ENCODE assay signal across 1 cellular context in the genomic region with DNA sequence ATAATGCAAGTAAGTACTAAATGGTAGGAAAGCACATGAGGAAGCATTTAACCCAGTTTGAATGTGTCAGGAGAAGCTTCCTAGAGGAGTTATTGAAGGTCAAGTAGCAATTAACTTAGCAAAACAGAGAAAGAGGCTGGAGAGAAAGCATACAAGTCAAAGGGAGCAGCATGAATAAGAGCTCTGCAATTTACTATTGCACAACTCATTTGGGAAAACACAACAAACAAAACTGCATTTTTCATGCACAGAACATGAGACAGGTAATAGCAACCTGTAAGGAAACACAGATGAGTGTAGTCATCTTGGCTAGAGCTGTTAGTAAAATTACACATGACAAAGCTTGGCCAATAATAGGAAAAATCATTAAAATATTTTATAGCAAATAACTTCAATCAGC.
TF ChIP-seq lines count a peak whose summit lies in the region.

No MANE protein-coding gene starts in this region.

TF ChIP-seq in endothelial cell of umbilical vein, 7 proteins besides CTCF, POLR2A, EP300 and RAD21:
- TF ChIP-seq, protein P1, sequence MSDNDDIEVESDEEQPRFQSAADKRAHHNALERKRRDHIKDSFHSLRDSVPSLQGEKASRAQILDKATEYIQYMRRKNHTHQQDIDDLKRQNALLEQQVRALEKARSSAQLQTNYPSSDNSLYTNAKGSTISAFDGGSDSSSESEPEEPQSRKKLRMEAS (IDR thresholded peaks at IDR 0.05; ENCODE audit: insufficient read depth, insufficient read length), result no peak
- TF ChIP-seq GATA2 (IDR thresholded peaks at IDR 0.05; ENCODE audit: insufficient read depth, insufficient read length, low read depth, low read length) (no peak), EZH2 (IDR thresholded peaks at IDR 0.05; ENCODE audit: borderline replicate concordance, low read depth, low read length, severe bottlenecking) (no peak), MYC (IDR thresholded peaks at IDR 0.05; ENCODE audit: low read depth, low read length) (no peak), POLR2AphosphoS5 (IDR thresholded peaks at IDR 0.05; ENCODE audit: insufficient read depth, low read depth, low read length) (no peak), FOS (IDR thresholded peaks at IDR 0.05; ENCODE audit: borderline replicate concordance, insufficient read depth, low read length) (no peak), JUN (IDR thresholded peaks at IDR 0.05; ENCODE audit: borderline replicate concordance, insufficient read depth, insufficient read length, low read depth) (no peak)
